ENCODE assay signal across 14 cellular contexts in genomic region chr2:69689969-69690368, GRCh38. TPM values are rescaled to one million over a fixed set of nuclear protein-coding genes. Genes with fewer than 3 reads are reported as not detected.
DNase-seq lines count a peak whose midpoint lies in the region; ATAC-seq, FAIRE-seq and TF ChIP-seq lines count a peak whose summit lies in the region.
"Had no signal": no experiment of that assay in that cellular context is flagged by ENCODE, and none has a peak within 500 bp of the region (broad histone marks: within the 10 kb centered on the region; RNA-seq: fewer than 3 reads in every experiment).

No MANE protein-coding gene starts in this region.

- peak overlapping the region in 4 of 7 donors; percentile 59 to 96 (median 94) for H3K27ac Mint-ChIP-seq in CD4-positive, alpha-beta memory T cell
- H3K27ac Mint-ChIP-seq in naive thymus-derived CD8-positive, alpha-beta T cell = peak overlapping the region in 9 of 10 donors; percentile 29 to 99 (median 97)

- H3K4me3 Mint-ChIP-seq in CD4-positive, alpha-beta memory T cell = peak overlapping the region in 3 of 8 donors; percentile 9 to 85 (median 77)
- H3K4me3 Mint-ChIP-seq in naive thymus-derived CD8-positive, alpha-beta T cell = peak overlapping the region in 6 of 10 donors; percentile 68 to 85 (median 79)
- H3K4me3 Mint-ChIP-seq: CD14-positive monocyte had no signal

- no peak for TF ChIP-seq CTCF in K562 (IDR thresholded peaks at IDR 0.05 in 2 of 3, conservative IDR thresholded peaks at IDR 0.05 in 1 of 3; ENCODE audit: insufficient read depth in 2 of 3, low read depth in 1 of 3, low read length in 3 of 3)

- no peaks in the 10 kb centered on the region for H3K36me3 ChIP-seq in BLaER1
- H3K36me3 ChIP-seq in CD4-positive, alpha-beta memory T cell (ENCODE audit: insufficient read depth, low read length) = no peaks in the 10 kb centered on the region
- H3K36me3 ChIP-seq in K562 (ENCODE audit: control insufficient read depth, insufficient read depth, low read length) = no peaks in the 10 kb centered on the region
- H3K36me3 ChIP-seq: BE2C had no signal

- ATAC-seq in K562 (no peak), HG03135 (IDR thresholded peaks at IDR 0.05; ENCODE audit: unreplicated experiment) (no peak)
- no peak for ATAC-seq in naive thymus-derived CD8-positive, alpha-beta T cell
- ATAC-seq: GM12878, HCT116 had no signal

- no peak for TF ChIP-seq RAD21 in K562 (CRISPR knock-in tag; conservative IDR thresholded peaks at IDR 0.05 in 1 of 2, IDR thresholded peaks at IDR 0.05 in 1 of 2)

- no peak overlapping the region for H2AFZ ChIP-seq in K562 (ENCODE audit: low read depth, low read length)

- H3K9ac ChIP-seq in BLaER1 (no peak overlapping the region), K562 (ENCODE audit: insufficient read depth in 1 of 2, low read depth in 2 of 2, low read length in 2 of 2) (no peak overlapping the region)

- TF ChIP-seq POLR2A in K562 (conservative IDR thresholded peaks at IDR 0.05) = no peak

- no peaks in the 10 kb centered on the region for H3K9me3 Mint-ChIP-seq in CD4-positive, alpha-beta memory T cell
- H3K9me3 Mint-ChIP-seq in naive thymus-derived CD8-positive, alpha-beta T cell = peaks cover 0 to 3% (median 0%) of the 10 kb centered on the region in 9 donors
- H3K9me3 Mint-ChIP-seq: CD14-positive monocyte had no signal

- intact Hi-C loops in CD4-positive, alpha-beta memory T cell (cut with micrococcal nuclease) = loop anchor here (2.0 kb wide), 1 partner anchor 15 kb away; no protein-coding TSS in a partner anchor
- intact Hi-C loops in K562 (cut with micrococcal nuclease) = no loop called here

- peaks cover 57 to 92% (median 73%) of the 10 kb centered on the region in 4 donors for H3K4me1 Mint-ChIP-seq in CD4-positive, alpha-beta memory T cell
- peaks cover 38 to 85% (median 80%) of the 10 kb centered on the region in 4 donors for H3K4me1 Mint-ChIP-seq in naive thymus-derived CD8-positive, alpha-beta T cell

- H3K9me1 ChIP-seq in K562 (ENCODE audit: control insufficient read depth, insufficient read depth, low read length) = no peaks in the 10 kb centered on the region

- H3K4me2 ChIP-seq in BLaER1 (0 out of 2 replicates have a peak overlapping the region, but pooled peaks have one; percentile 58), K562 (ENCODE audit: insufficient read depth, low read length) (no peak overlapping the region)

- in situ Hi-C loops in K562 (cut with MboI) = no loop called here

- H3K4me1 ChIP-seq in BLaER1 = peaks cover 64% of the 10 kb centered on the region
- peaks cover 73% of the 10 kb centered on the region for H3K4me1 ChIP-seq in CD4-positive, alpha-beta memory T cell (ENCODE audit: insufficient read depth, low read length)
- peaks cover 0 to 5% of the 10 kb centered on the region in 2 experiments; a peak in 2 of 5 replicates for H3K4me1 ChIP-seq in K562 (replicated peaks in 1 of 2; ENCODE audit: control insufficient read depth in 2 of 2, insufficient read depth in 2 of 2, low read length in 2 of 2)
- H3K4me1 ChIP-seq: BE2C had no signal

- H3K36me3 Mint-ChIP-seq in CD4-positive, alpha-beta memory T cell = peaks cover 0 to 3% of the 10 kb centered on the region in 2 donors
- no peaks in the 10 kb centered on the region for H3K36me3 Mint-ChIP-seq in naive thymus-derived CD8-positive, alpha-beta T cell
- H3K36me3 Mint-ChIP-seq: CD14-positive monocyte had no signal

- no peaks in the 10 kb centered on the region for H4K20me1 ChIP-seq in BLaER1
- H4K20me1 ChIP-seq in K562 (replicated peaks; ENCODE audit: control insufficient read depth, insufficient read depth, low read length) = no peaks in the 10 kb centered on the region

- CTCF ChIA-PET in CD4-positive, alpha-beta memory T cell (lab: Charles Lee; ENCODE audit: partially characterized antibody) = interaction anchor here (0.7 kb wide), 1 partner anchor 1746 kb away, joined by 3 read pairs; no protein-coding TSS in a partner anchor
- CTCF ChIA-PET in K562 (lab: Yijun Ruan, JAX; ENCODE audit: low intra/inter-chr PET ratio) = no interaction called here

- no peak overlapping the region for H3K27ac ChIP-seq in BLaER1
- H3K27ac ChIP-seq in CD4-positive, alpha-beta memory T cell (ENCODE audit: low read depth, low read length) = no peak overlapping the region
- H3K27ac ChIP-seq in K562 (ENCODE audit: extremely low read depth, low read depth, low read length) = no peak overlapping the region

- no peaks in the 10 kb centered on the region for H3K27me3 ChIP-seq in BLaER1
- no peaks in the 10 kb centered on the region for H3K27me3 ChIP-seq in CD4-positive, alpha-beta memory T cell (ENCODE audit: insufficient read depth, low read length)
- no peaks in the 10 kb centered on the region for H3K27me3 ChIP-seq in K562 (ENCODE audit: control insufficient read depth in 2 of 2, insufficient read depth in 2 of 2, low read length in 2 of 2)
- H3K27me3 ChIP-seq: BE2C had no signal

- H3K79me2 ChIP-seq in K562 (ENCODE audit: control insufficient read depth, insufficient read depth, low read length) = no peaks in the 10 kb centered on the region

- H3K9me3 ChIP-seq in BLaER1 (no peaks in the 10 kb centered on the region), K562 (replicated peaks; ENCODE audit: control insufficient read depth, insufficient read depth, low read depth, low read length) (no peaks in the 10 kb centered on the region)
- H3K9me3 ChIP-seq in CD4-positive, alpha-beta memory T cell (ENCODE audit: control insufficient read depth in 1 of 2, low read length in 2 of 2) = no peaks in the 10 kb centered on the region
- H3K9me3 ChIP-seq: BE2C had no signal

- no peak for TF ChIP-seq EP300 in K562 (IDR thresholded peaks at IDR 0.05; ENCODE audit: low read length)

- H3K27me3 Mint-ChIP-seq in CD4-positive, alpha-beta memory T cell = no peaks in the 10 kb centered on the region
- no peaks in the 10 kb centered on the region for H3K27me3 Mint-ChIP-seq in naive thymus-derived CD8-positive, alpha-beta T cell

- 49% methylated on average over 2 of the region's 2 CpGs for WGBS in K562 (ENCODE audit: insufficient coverage, low coverage, missing lambda C conversion rate)

- no TSS peak for BruUV-seq in K562 (replicated peaks; lab: Mats Ljungman, UMichigan)

- POLR2A ChIA-PET in CD4-positive, alpha-beta memory T cell (lab: Charles Lee; ENCODE audit: partially characterized antibody) = interaction anchor here (0.5 to 6.9 kb wide), 3 partner anchors 41 to 49 kb away, joined by 3 to 63 read pairs (median 3); partner anchors contain the start of gene AAK1
- POLR2A ChIA-PET in K562 (lab: Yijun Ruan, JAX) = no interaction called here
- POLR2A ChIA-PET in naive thymus-derived CD8-positive, alpha-beta T cell (lab: Charles Lee) = interaction anchor here (0.8 kb wide), 1 partner anchor 46 kb away, joined by 6 read pairs; the partner anchor contains the start of gene AAK1

- H3K4me3 ChIP-seq in BLaER1 = no peak overlapping the region
- H3K4me3 ChIP-seq in CD4-positive, alpha-beta memory T cell (ENCODE audit: low read length in 2 of 2) = no peak overlapping the region
- H3K4me3 ChIP-seq in K562 = no peak overlapping the region
- H3K4me3 ChIP-seq: GM12878 had no signal

- no peak for DNase-seq in CD4-positive, alpha-beta memory T cell
- DNase-seq in K562 (ENCODE audit: extremely low read depth in 1 of 4, low spot score in 3 of 4) (no peak), ureter (ENCODE audit: low spot score) (no peak)
- DNase-seq in naive thymus-derived CD8-positive, alpha-beta T cell = no peak
- DNase-seq in activated CD4-positive, alpha-beta T cell treated with anti-CD3 and anti-CD28 coated beads, Interleukin-2, amount 50 U/mL, for 48 hours = no peak
- DNase-seq: BE2C, DMS79 had no signal

- FAIRE-seq in K562 (lab: Jason Lieb, UNC) = no peak
- FAIRE-seq: A204.1, GM12878, GM18507 had no signal

RNA-seq across cellular contexts. Expression of gene AAK1, which starts 46.4 kb away (rescaled TPM):
- 100 to 1,000 TPM; 220 to 225 TPM for total RNA-seq in CD4-positive, alpha-beta memory T cell
- 100 to 1,000 TPM in 1 of 2 donors, 10 to 100 TPM in 1; 27.6 to 129 TPM for polyA plus RNA-seq in CD4-positive, alpha-beta memory T cell
- total RNA-seq in K562 (2011; cell fraction: chromatin; rRNA removed; ENCODE audit: low replicate concordance) = 34.4 and 78.8 TPM in 2 replicates
- 16.3 and 20.0 TPM in 2 replicates for total RNA-seq in K562 (2011; cell fraction: nucleolus; rRNA removed)
- 38.6 and 69.9 TPM in 2 replicates for total RNA-seq in K562 (2011; cell fraction: nucleoplasm; rRNA removed)
- total RNA-seq in K562 (2014; rRNA removed) (8.3 and 8.9 TPM in 2 replicates), K562 (2014; rRNA removed; fragmentation: Illumina TruSeq; extraction: Trizol) (6.0 and 6.9 TPM in 2 replicates), K562 (2015; rRNA removed; fragmentation: Illumina TruSeq; extraction: Trizol) (5.5 and 6.8 TPM in 2 replicates), K562 (2021) (13.8 and 17.1 TPM in 2 replicates), ureter (97.0 TPM)
- polyA plus RNA-seq in K562 (2011; rRNA removed) (3.2 and 5.1 TPM in 2 replicates), K562 (2014; fragmentation: Illumina TruSeq; extraction: Trizol) (6.2 and 7.2 TPM in 2 replicates), K562 (2014; fragmentation: Nextera tagmentation; extraction: Ambion mirVana) (1 to 10 TPM in 1 of 2 experiments, under 1 TPM in 1; 0.89 to 2.4 TPM), K562 (2014; rRNA removed) (5.3 and 7.1 TPM in 2 replicates)
- 2.8 and 3.3 TPM in 2 replicates for polyA plus RNA-seq in K562 (2011; cell fraction: cytosol; rRNA removed)
- polyA plus RNA-seq in K562 (2011; cell fraction: nucleus; rRNA removed) = 4.5 and 10.2 TPM in 2 replicates
- 8.1 and 15.8 TPM in 2 replicates for polyA plus RNA-seq in K562 (2012)
- polyA minus RNA-seq in K562 (2011; rRNA and poly(A)+ RNA removed) = 10.5 and 18.0 TPM in 2 replicates
- 4.7 and 7.4 TPM in 2 replicates for polyA minus RNA-seq in K562 (2011; cell fraction: cytosol; rRNA and poly(A)+ RNA removed)
- polyA minus RNA-seq in K562 (2011; cell fraction: nucleus; rRNA and poly(A)+ RNA removed) = 8.7 and 10.9 TPM in 2 replicates
- 100 to 1,000 TPM; 216 to 222 TPM for total RNA-seq in naive thymus-derived CD8-positive, alpha-beta T cell
- 100 to 1,000 TPM in 1 of 3 donors, 10 to 100 TPM in 2; 59.8 to 106 (median 97.3) TPM for polyA plus RNA-seq in naive thymus-derived CD8-positive, alpha-beta T cell

RNA-seq across cellular contexts. Expression of gene ANXA4, which starts 52.0 kb away (rescaled TPM):
- 10 to 100 TPM; 22.3 to 24.2 TPM for total RNA-seq in CD4-positive, alpha-beta memory T cell
- 10 to 100 TPM; 27.5 to 30.8 TPM for polyA plus RNA-seq in CD4-positive, alpha-beta memory T cell
- 15.5 and 15.8 TPM in 2 replicates for total RNA-seq in K562 (2011; cell fraction: chromatin; rRNA removed; ENCODE audit: low replicate concordance)
- total RNA-seq in K562 (2011; cell fraction: nucleolus; rRNA removed) = 8.4 and 9.0 TPM in 2 replicates
- 12.1 and 16.6 TPM in 2 replicates for total RNA-seq in K562 (2011; cell fraction: nucleoplasm; rRNA removed)
- total RNA-seq in K562 (2014; rRNA removed) = 7.5 and 10.9 TPM in 2 replicates
- total RNA-seq in K562 (2014; rRNA removed; fragmentation: Illumina TruSeq; extraction: Trizol) = 3.0 and 3.7 TPM in 2 replicates
- total RNA-seq in K562 (2015; rRNA removed; fragmentation: Illumina TruSeq; extraction: Trizol) = 2.9 and 3.4 TPM in 2 replicates
- 11.8 and 12.7 TPM in 2 replicates for total RNA-seq in K562 (2021)
- polyA plus RNA-seq in K562 (2011; rRNA removed) = 9.5 and 11.7 TPM in 2 replicates
- 9.1 and 15.4 TPM in 2 replicates for polyA plus RNA-seq in K562 (2011; cell fraction: cytosol; rRNA removed)
- 7.3 and 16.5 TPM in 2 replicates for polyA plus RNA-seq in K562 (2011; cell fraction: nucleus; rRNA removed)
- 16.0 and 34.4 TPM in 2 replicates for polyA plus RNA-seq in K562 (2012)
- polyA plus RNA-seq in K562 (2014; fragmentation: Illumina TruSeq; extraction: Trizol) = 13.6 and 16.1 TPM in 2 replicates
- 10 to 100 TPM; 11.6 to 13.2 TPM for polyA plus RNA-seq in K562 (2014; fragmentation: Nextera tagmentation; extraction: Ambion mirVana)
- 10.2 and 10.9 TPM in 2 replicates for polyA plus RNA-seq in K562 (2014; rRNA removed)
- 7.3 and 14.4 TPM in 2 replicates for polyA minus RNA-seq in K562 (2011; rRNA and poly(A)+ RNA removed)
- polyA minus RNA-seq in K562 (2011; cell fraction: cytosol; rRNA and poly(A)+ RNA removed) = 5.4 and 8.7 TPM in 2 replicates
- polyA minus RNA-seq in K562 (2011; cell fraction: nucleus; rRNA and poly(A)+ RNA removed) = 5.4 and 10.0 TPM in 2 replicates
- total RNA-seq in naive thymus-derived CD8-positive, alpha-beta T cell = 10 to 100 TPM in 1 of 2 experiments, 1 to 10 TPM in 1; 8.0 to 10.0 TPM
- 10 to 100 TPM in 1 of 3 donors, 1 to 10 TPM in 2; 2.9 to 15.8 (median 3.8) TPM for polyA plus RNA-seq in naive thymus-derived CD8-positive, alpha-beta T cell
- 169 TPM for total RNA-seq in ureter
